24 cellular contexts compared by ENCODE assay signal in genomic region chr14:39160494-39160893, GRCh38.
"Had no signal": no experiment of that assay in that cellular context is flagged by ENCODE, and none has a peak within 500 bp of the region (broad histone marks: within the 10 kb centered on the region; RNA-seq: fewer than 3 reads in every experiment).

No MANE protein-coding gene starts in this region.

- H3K27me3 Mint-ChIP-seq: activated B cell treated with CpG ODN at 0.5 μM for 24 hours; activated CD4-positive, alpha-beta T cell treated with anti-CD3 and anti-CD28 coated beads, Interleukin-2, amount 10 ng/mL, durations not matched to agents 24 days and 14 days; activated naive CD4-positive, alpha-beta T cell treated with anti-CD3 and anti-CD28 coated beads, Interleukin-2, amount 50 U/mL, for 24 hours had no signal

- H3K27ac ChIP-seq: adrenal gland, coronary artery, KMS-11, SJSA1 had no signal

- H3K9me3 Mint-ChIP-seq: activated B cell treated with CpG ODN at 0.5 μM for 24 hours; activated CD4-positive, alpha-beta T cell treated with anti-CD3 and anti-CD28 coated beads, Interleukin-2, amount 10 ng/mL, durations not matched to agents 24 days and 14 days; activated naive CD4-positive, alpha-beta T cell treated with anti-CD3 and anti-CD28 coated beads, Interleukin-2, amount 50 U/mL, for 24 hours; activated T-cell treated with anti-CD3 and anti-CD28 coated beads, Interleukin-2, amount 50 U/mL, for 4 hours; activated T-helper 2 cell treated with anti-CD3 and anti-CD28 coated beads, Interferon-gamma antibody, Interleukin-2, Interleukin-4, amounts not matched to agents 10 μg/mL and 5 μg/mL and 100 μg/mL, durations not matched to agents 14 hours and 24 hours and 36 hours had no signal

- H3K27ac Mint-ChIP-seq: activated B cell treated with CpG ODN at 0.5 μM for 24 hours; activated CD4-positive, alpha-beta T cell treated with anti-CD3 and anti-CD28 coated beads, Interleukin-2, amount 10 ng/mL, durations not matched to agents 24 days and 14 days; activated naive CD4-positive, alpha-beta T cell treated with anti-CD3 and anti-CD28 coated beads, Interleukin-2, amount 50 U/mL, for 24 hours; activated T-helper 2 cell treated with anti-CD3 and anti-CD28 coated beads, Interferon-gamma antibody, Interleukin-2, Interleukin-4, amounts not matched to agents 10 μg/mL and 5 μg/mL and 100 μg/mL, durations not matched to agents 14 hours and 24 hours and 36 hours had no signal

- H3K4me3 Mint-ChIP-seq: activated B cell treated with CpG ODN at 0.5 μM for 24 hours; activated CD4-positive, alpha-beta T cell treated with anti-CD3 and anti-CD28 coated beads, Interleukin-2, amount 10 ng/mL, durations not matched to agents 24 days and 14 days; activated naive CD4-positive, alpha-beta T cell treated with anti-CD3 and anti-CD28 coated beads, Interleukin-2, amount 50 U/mL, for 24 hours; activated T-cell treated with anti-CD3 and anti-CD28 coated beads, Interleukin-2, amount 50 U/mL, for 4 hours had no signal

- H3K27me3 ChIP-seq: adrenal gland, SJSA1 had no signal

- DNase-seq: activated B cell treated with CpG ODN at 0.5 μM for 24 hours; activated CD4-positive, alpha-beta T cell treated with anti-CD3 and anti-CD28 coated beads for 1 hour; activated CD4-positive, alpha-beta T cell treated with anti-CD3 and anti-CD28 coated beads, Interleukin-2, amount 10 ng/mL, durations not matched to agents 24 days and 14 days; activated CD8-positive, alpha-beta memory T cell treated with anti-CD3 and anti-CD28 coated beads for 24 hours; activated gamma-delta T cell treated with Interleukin-2 at 50 U/mL for 16 hours; activated T-cell treated with anti-CD3 and anti-CD28 coated beads, Interleukin-2, amount 50 U/mL, for 4 hours; adrenal gland; anterior cingulate cortex; MM.1S; NCI-H1105; NCI-H1436 treated with DMSO at 0.1 percent for 48 hours; NCI-H187; NCI-H2081; NCI-H446; NCI-H524; PC-3; SHP77; SW 1271 had no signal

- H3K4me1 ChIP-seq: SJSA1 had no signal

- H3K9me3 ChIP-seq: adrenal gland, SJSA1 had no signal

- H3K4me3 ChIP-seq: adrenal gland, coronary artery, SJSA1 had no signal

- ATAC-seq: activated T-cell treated with anti-CD3 and anti-CD28 coated beads, Interleukin-2, amount 50 U/mL, for 4 hours; PC-3; SK-N-SH treated with all-trans-retinoic acid at 6 μM for 48 hours had no signal
